Comparison of ENCODE assay signal across 16 cellular contexts in the genomic region with DNA sequence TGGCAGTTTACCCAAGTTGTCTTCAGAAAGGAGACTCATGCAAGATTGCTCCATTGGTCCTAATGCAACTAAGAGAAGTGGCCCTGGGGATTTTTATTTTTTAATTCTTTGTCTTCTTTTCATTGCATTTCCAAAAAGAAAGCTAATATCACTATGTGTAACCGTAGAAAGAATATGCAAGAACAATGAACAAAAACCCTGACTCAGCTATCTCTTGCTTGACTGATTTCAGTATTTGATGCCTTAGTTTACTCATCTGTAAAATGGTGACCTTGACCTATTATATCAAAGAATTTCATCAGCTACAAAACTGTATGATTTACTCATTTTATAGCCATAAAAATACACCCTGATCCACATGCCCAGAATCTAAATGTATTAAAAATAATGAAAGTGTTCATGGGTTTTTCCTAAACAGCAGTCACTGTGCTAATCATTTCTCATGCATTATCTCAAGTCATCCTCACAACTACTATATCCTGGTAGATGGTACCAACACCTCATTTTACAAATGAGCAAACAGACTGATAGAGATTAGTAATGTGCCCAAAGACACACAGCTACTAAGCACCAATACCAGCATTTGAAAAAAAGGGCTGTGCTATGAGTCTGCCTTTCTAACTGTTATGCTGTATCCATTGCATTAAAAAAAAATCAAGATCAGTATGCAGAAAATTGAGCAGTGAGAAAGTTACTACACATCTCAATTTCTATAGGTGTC.
A peak's percentile ranks its signal among the peaks of the same experiment; 100 is the strongest.
DNase-seq lines count a peak whose midpoint lies in the region; ATAC-seq and FAIRE-seq lines count a peak whose summit lies in the region.
"Had no signal": no experiment of that assay in that cellular context is flagged by ENCODE, and none has a peak within 500 bp of the region (broad histone marks: within the 10 kb centered on the region; RNA-seq: fewer than 3 reads in every experiment).

No MANE protein-coding gene starts in this region.

- H3K36me3 Mint-ChIP-seq in activated naive CD4-positive, alpha-beta T cell treated with anti-CD3 and anti-CD28 coated beads, Interleukin-2, amount 50 U/mL, for 72 hours = peaks cover 0 to 7% of the 10 kb centered on the region in 2 donors
- H3K36me3 Mint-ChIP-seq in activated T-helper 17 cell treated with anti-CD3 and anti-CD28 coated beads, Interleukin-2, amount 50 U/mL, for 72 hours (ENCODE audit: low read depth) = peaks cover 10% of the 10 kb centered on the region

- H3K27ac Mint-ChIP-seq in activated naive CD4-positive, alpha-beta T cell treated with anti-CD3 and anti-CD28 coated beads, Interleukin-2, amount 50 U/mL, for 72 hours = no peak overlapping the region
- no peak overlapping the region for H3K27ac Mint-ChIP-seq in activated T-helper 17 cell treated with anti-CD3 and anti-CD28 coated beads, Interleukin-2, amount 50 U/mL, for 72 hours
- H3K27ac Mint-ChIP-seq: H9 had no signal

- no peaks in the 10 kb centered on the region for H3K27me3 Mint-ChIP-seq in activated T-helper 17 cell treated with anti-CD3 and anti-CD28 coated beads, Interleukin-2, amount 50 U/mL, for 72 hours
- H3K27me3 Mint-ChIP-seq: CD8-positive, alpha-beta memory T cell had no signal

- no peak overlapping the region for H3K4me3 Mint-ChIP-seq in activated T-helper 17 cell treated with anti-CD3 and anti-CD28 coated beads, Interleukin-2, amount 50 U/mL, for 72 hours
- H3K4me3 Mint-ChIP-seq: CD8-positive, alpha-beta memory T cell; GM23338; H9 had no signal

- ATAC-seq in activated CD4-positive, CD25-positive, alpha-beta regulatory T cell treated with anti-CD3 and anti-CD28 coated beads, Interleukin-2, amount 50 U/mL, for 24 hours = peak; percentile 74 to 87
- peak; percentile 22 to 48 for ATAC-seq in activated naive CD4-positive, alpha-beta T cell treated with anti-CD3 and anti-CD28 coated beads, Interleukin-2, amount 50 U/mL, for 72 hours
- peak; percentile 40 for ATAC-seq in activated T-helper 17 cell treated with anti-CD3 and anti-CD28 coated beads, Interleukin-2, amount 50 U/mL, for 72 hours (replicated peaks)
- ATAC-seq in GM19452 (IDR thresholded peaks at IDR 0.05; ENCODE audit: unreplicated experiment) (no peak), HG03439 (IDR thresholded peaks at IDR 0.05; ENCODE audit: unreplicated experiment) (no peak)
- ATAC-seq: GM23338 had no signal

- peaks cover 11% of the 10 kb centered on the region for H3K4me1 Mint-ChIP-seq in activated T-helper 17 cell treated with anti-CD3 and anti-CD28 coated beads, Interleukin-2, amount 50 U/mL, for 72 hours

- H3K9me3 Mint-ChIP-seq in activated naive CD4-positive, alpha-beta T cell treated with anti-CD3 and anti-CD28 coated beads, Interleukin-2, amount 50 U/mL, for 72 hours = no peaks in the 10 kb centered on the region
- H3K9me3 Mint-ChIP-seq in activated T-helper 17 cell treated with anti-CD3 and anti-CD28 coated beads, Interleukin-2, amount 50 U/mL, for 72 hours = no peaks in the 10 kb centered on the region
- H3K9me3 Mint-ChIP-seq: CD8-positive, alpha-beta memory T cell; GM23338; H9 had no signal

- FAIRE-seq in GM18507 (lab: Jason Lieb, UNC) = peak; percentile 5
- FAIRE-seq: HTR-8/SVneo had no signal

- no peak for DNase-seq in activated CD4-positive, CD25-positive, alpha-beta regulatory T cell treated with anti-CD3 and anti-CD28 coated beads, Interleukin-2, amount 50 U/mL, for 72 hours
- no peak for DNase-seq in activated naive CD4-positive, alpha-beta T cell treated with anti-CD3 and anti-CD28 coated beads, Interleukin-2, amount 50 U/mL, for 72 hours (ENCODE audit: low spot score in 2 of 2)
- no peak for DNase-seq in activated naive CD4-positive, alpha-beta T cell treated with Interleukin-2 at 50 U/mL for 16 hours
- no peak for DNase-seq in GM18507 (ENCODE audit: extremely low spot score, insufficient read length, low read depth)
- DNase-seq: AML-193; Caco-2; CD8-positive, alpha-beta memory T cell; DMS53; GF-D8; H9 had no signal

Comparison
In these comparisons a context has a peak if more than half of its experiments do, and no peak if none do; other contexts are left out.
1. ATAC-seq: peak in activated CD4-positive, CD25-positive, alpha-beta regulatory T cell treated with anti-CD3 and anti-CD28 coated beads, Interleukin-2, amount 50 U/mL, for 24 hours (2 of 2), activated naive CD4-positive, alpha-beta T cell treated with anti-CD3 and anti-CD28 coated beads, Interleukin-2, amount 50 U/mL, for 72 hours (2 of 2) and activated T-helper 17 cell treated with anti-CD3 and anti-CD28 coated beads, Interleukin-2, amount 50 U/mL, for 72 hours (single experiment); none in GM19452 (single experiment) and HG03439 (single experiment).